ENCODE assay signal across 11 cellular contexts in the genomic region with DNA sequence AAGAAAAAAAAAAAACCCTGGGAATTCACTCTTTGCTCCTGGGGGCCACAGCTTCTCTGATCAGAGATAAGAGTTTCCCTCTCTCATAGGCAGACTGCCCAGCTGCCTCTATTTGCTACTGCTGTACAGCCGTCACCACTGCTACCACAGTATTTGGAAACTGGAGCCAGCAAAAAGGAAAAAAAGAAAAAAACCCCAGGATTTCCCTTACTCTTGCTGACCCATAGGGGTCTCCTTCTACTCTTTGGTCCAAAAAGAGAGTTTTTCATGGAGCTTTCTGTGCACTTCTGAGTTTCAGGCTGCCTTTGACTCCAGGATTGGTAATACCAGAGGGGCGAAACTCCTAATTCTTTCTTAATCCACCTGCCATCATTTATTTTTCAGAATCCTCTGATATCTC.
DNase-seq lines count a peak whose midpoint lies in the region; ATAC-seq and TF ChIP-seq lines count a peak whose summit lies in the region.
"Had no signal": no experiment of that assay in that cellular context is flagged by ENCODE, and none has a peak within 500 bp of the region (broad histone marks: within the 10 kb centered on the region; RNA-seq: fewer than 3 reads in every experiment).

No MANE protein-coding gene starts in this region.

- no peak overlapping the region for H3K4me3 Mint-ChIP-seq in activated CD8-positive, alpha-beta T cell treated with anti-CD3 and anti-CD28 coated beads for 36 hours
- H3K4me3 Mint-ChIP-seq: stimulated activated memory B cell treated with anti-CD40 and anti-IgM and Interleukin-4, amounts not matched to agents 10 μg/mL and 1 μg/mL and 100 μg/mL, for 72 hours had no signal

- ATAC-seq in RWPE2 (ENCODE audit: low read depth) (peak; percentile 31; the same call in 1 of the 3 replicates), foreskin keratinocyte (peak; percentile 14), HG03457 (IDR thresholded peaks at IDR 0.05; ENCODE audit: unreplicated experiment) (no peak)
- no peak for ATAC-seq in activated CD8-positive, alpha-beta T cell treated with anti-CD3 and anti-CD28 coated beads for 36 hours
- ATAC-seq: stimulated activated memory B cell treated with anti-CD40 and anti-IgM and Interleukin-4, amounts not matched to agents 10 μg/mL and 1 μg/mL and 100 μg/mL, for 72 hours had no signal

- no peak overlapping the region for H3K27ac Mint-ChIP-seq in activated CD8-positive, alpha-beta T cell treated with anti-CD3 and anti-CD28 coated beads for 36 hours
- H3K27ac Mint-ChIP-seq: stimulated activated memory B cell treated with anti-CD40 and anti-IgM and Interleukin-4, amounts not matched to agents 10 μg/mL and 1 μg/mL and 100 μg/mL, for 72 hours had no signal

- POLR2A ChIA-PET in AG04449 (lab: Yijun Ruan, JAX): no interaction called here
- POLR2A ChIA-PET in activated CD8-positive, alpha-beta T cell treated with anti-CD3 and anti-CD28 coated beads for 36 hours (lab: Charles Lee): no interaction called here

- no peaks in the 10 kb centered on the region for H3K36me3 Mint-ChIP-seq in activated CD8-positive, alpha-beta T cell treated with anti-CD3 and anti-CD28 coated beads for 36 hours (ENCODE audit: low read depth)
- H3K36me3 Mint-ChIP-seq: stimulated activated memory B cell treated with anti-CD40 and anti-IgM and Interleukin-4, amounts not matched to agents 10 μg/mL and 1 μg/mL and 100 μg/mL, for 72 hours had no signal

- H3K4me3 ChIP-seq in AG04449 (ENCODE audit: low read depth, low read length) (no peak overlapping the region), GM12875 (ENCODE audit: low read depth, low read length) (no peak overlapping the region), RWPE2 (ENCODE audit: severe bottlenecking) (no peak overlapping the region), suprapubic skin (no peak overlapping the region)

- H3K9me3 ChIP-seq in RWPE2 (ENCODE audit: severe bottlenecking): no peaks in the 10 kb centered on the region
- H3K9me3 ChIP-seq in suprapubic skin: no peaks in the 10 kb centered on the region

- no peak for TF ChIP-seq POLR2A in suprapubic skin (IDR thresholded peaks at IDR 0.05)

- 77% methylated on average over 2 of the region's 2 CpGs for WGBS in suprapubic skin

- TF ChIP-seq CTCF in AG04449 (IDR thresholded peaks at IDR 0.05; ENCODE audit: insufficient read depth, low read length, missing control alignments) (peak; percentile 46), GM12875 (IDR thresholded peaks at IDR 0.05; ENCODE audit: borderline replicate concordance, insufficient read depth, low read depth, low read length) (peak; percentile 22; the same call in 1 of the 2 replicates), RWPE2 (IDR thresholded peaks at IDR 0.05; ENCODE audit: poor library complexity, severe bottlenecking) (peak; percentile 56), foreskin keratinocyte (conservative IDR thresholded peaks at IDR 0.05) (peak; percentile 63), suprapubic skin (IDR thresholded peaks at IDR 0.05) (no peak)
- no peak for TF ChIP-seq CTCF in activated CD8-positive, alpha-beta T cell treated with anti-CD3 and anti-CD28 coated beads for 36 hours (IDR thresholded peaks at IDR 0.05)

- no peak for TF ChIP-seq EP300 in suprapubic skin (IDR thresholded peaks at IDR 0.05)

- CTCF ChIA-PET in AG04449 (lab: Yijun Ruan, JAX): interaction anchor here (0.8 to 3.3 kb wide), 18 partner anchors 10 to 962 kb away, joined by 3 to 29 read pairs (median 4); no protein-coding TSS in a partner anchor
- CTCF ChIA-PET in activated CD8-positive, alpha-beta T cell treated with anti-CD3 and anti-CD28 coated beads for 36 hours (lab: Charles Lee): interaction anchor here (0.7 to 1.3 kb wide), 7 partner anchors 16 to 120 kb away, joined by 3 to 5 read pairs (median 3); no protein-coding TSS in a partner anchor

- intact Hi-C loops in activated CD8-positive, alpha-beta T cell treated with anti-CD3 and anti-CD28 coated beads for 36 hours (cut with micrococcal nuclease): no loop called here

- H3K36me3 ChIP-seq in RWPE2 (ENCODE audit: low read depth) (no peaks in the 10 kb centered on the region), suprapubic skin (no peaks in the 10 kb centered on the region)

- no peak for DNase-seq in AG04449 (ENCODE audit: low read depth, low spot score)
- DNase-seq in RWPE2 (ENCODE audit: low spot score): no peak
- no peak for DNase-seq in foreskin keratinocyte
- no peak for DNase-seq in suprapubic skin (ENCODE audit: low spot score in 2 of 2)
- DNase-seq in activated T-cell treated with anti-CD3 and anti-CD28 coated beads for 4 hours: no peak
- no peak for DNase-seq in activated CD8-positive, alpha-beta T cell treated with anti-CD3 and anti-CD28 coated beads for 36 hours
- DNase-seq: activated effector memory CD4-positive, alpha-beta T cell treated with Interleukin-2 at 50 U/mL for 16 hours; DMS153 had no signal

- no peak overlapping the region for H3K27ac ChIP-seq in RWPE2 (ENCODE audit: poor library complexity, severe bottlenecking)
- H3K27ac ChIP-seq in foreskin keratinocyte: no peak overlapping the region
- H3K27ac ChIP-seq in suprapubic skin: no peak overlapping the region

- no peaks in the 10 kb centered on the region for H3K4me1 ChIP-seq in RWPE2 (ENCODE audit: insufficient read depth, poor library complexity, severe bottlenecking)
- no peaks in the 10 kb centered on the region for H3K4me1 ChIP-seq in foreskin keratinocyte
- H3K4me1 ChIP-seq in suprapubic skin: no peaks in the 10 kb centered on the region

- peaks cover 2% of the 10 kb centered on the region for H3K27me3 Mint-ChIP-seq in activated CD8-positive, alpha-beta T cell treated with anti-CD3 and anti-CD28 coated beads for 36 hours

- no peaks in the 10 kb centered on the region for H3K4me1 Mint-ChIP-seq in activated CD8-positive, alpha-beta T cell treated with anti-CD3 and anti-CD28 coated beads for 36 hours (ENCODE audit: low read depth)
- H3K4me1 Mint-ChIP-seq: stimulated activated memory B cell treated with anti-CD40 and anti-IgM and Interleukin-4, amounts not matched to agents 10 μg/mL and 1 μg/mL and 100 μg/mL, for 72 hours had no signal

- H3K27me3 ChIP-seq in RWPE2 (ENCODE audit: insufficient read depth, poor library complexity, severe bottlenecking): no peaks in the 10 kb centered on the region
- peaks cover 33% of the 10 kb centered on the region for H3K27me3 ChIP-seq in foreskin keratinocyte
- H3K27me3 ChIP-seq in suprapubic skin: peaks cover 14% of the 10 kb centered on the region

- no peaks in the 10 kb centered on the region for H3K9me3 Mint-ChIP-seq in activated CD8-positive, alpha-beta T cell treated with anti-CD3 and anti-CD28 coated beads for 36 hours
- H3K9me3 Mint-ChIP-seq: stimulated activated memory B cell treated with anti-CD40 and anti-IgM and Interleukin-4, amounts not matched to agents 10 μg/mL and 1 μg/mL and 100 μg/mL, for 72 hours had no signal

Comparison
In these comparisons a context has a peak if more than half of its experiments do, and no peak if none do; other contexts are left out.
1. CTCF ChIP-seq: peak in AG04449 (single experiment), GM12875 (single experiment), RWPE2 (single experiment) and foreskin keratinocyte (single experiment); none in suprapubic skin (0 of 2) and activated CD8-positive, alpha-beta T cell treated with anti-CD3 and anti-CD28 coated beads for 36 hours (single experiment).
2. ATAC-seq: peak in RWPE2 (single experiment) and foreskin keratinocyte (single experiment); none in activated CD8-positive, alpha-beta T cell treated with anti-CD3 and anti-CD28 coated beads for 36 hours (single experiment) and HG03457 (single experiment).